ENCODE assay signal across 1 cellular context in genomic region chr1:27154469-27154990, GRCh38.
TF ChIP-seq lines count a peak whose summit lies in the region.

No MANE protein-coding gene starts in this region.

TF ChIP-seq in IMR-90, 13 proteins besides CTCF, POLR2A, EP300 and RAD21 (continued from another document):
- TF ChIP-seq RCOR1 (IDR thresholded peaks at IDR 0.05; ENCODE audit: insufficient replicate concordance, low read length) (no peak), RFX5 (IDR thresholded peaks at IDR 0.05; ENCODE audit: low read depth, low read length) (no peak)
